In genomic region chr10:98357208-98357836, GRCh38 we compare ENCODE assay signal across 20 cellular contexts. TPM values are rescaled to one million over a fixed set of nuclear protein-coding genes. Genes with fewer than 3 reads are reported as not detected.
A peak's percentile ranks its signal among the peaks of the same experiment; 100 is the strongest.
DNase-seq lines count a peak whose midpoint lies in the region; ATAC-seq, FAIRE-seq and TF ChIP-seq lines count a peak whose summit lies in the region.
"Had no signal": no experiment of that assay in that cellular context is flagged by ENCODE, and none has a peak within 500 bp of the region (broad histone marks: within the 10 kb centered on the region; RNA-seq: fewer than 3 reads in every experiment).

No MANE protein-coding gene starts in this region.

- no peak overlapping the region for H3K4me3 Mint-ChIP-seq in activated T-cell treated with anti-CD3 and anti-CD28 coated beads, Interleukin-2, amount 50 U/mL, for 24 hours
- H3K4me3 Mint-ChIP-seq: activated CD8-positive, alpha-beta T cell treated with anti-CD3 and anti-CD28 coated beads for 36 hours; activated T-helper 17 cell treated with anti-CD3 and anti-CD28 coated beads, Interleukin-2, amount 50 U/mL, for 72 hours; CD4-positive, alpha-beta T cell had no signal

- intact Hi-C loops in left colon (cut with DNase I, micrococcal nuclease) = no loop called here

- in situ Hi-C loops in GM23248 (cut with MboI) = no loop called here
- in situ Hi-C loops in brain microvascular endothelial cell (cut with HindIII; ENCODE audit: low pct_ligation_motif_present, low sequenced_read_pairs) = no loop called here
- in situ Hi-C loops in KBM-7 (cut with MboI; ENCODE audit: low pct_unique_long_range_greater_than_20kb, low sequenced_read_pairs) = no loop called here

- H3K79me2 ChIP-seq in GM23248 (ENCODE audit: insufficient read depth) = no peaks in the 10 kb centered on the region
- H3K79me2 ChIP-seq in osteoblast (ENCODE audit: insufficient read depth, low read length) = no peaks in the 10 kb centered on the region
- H3K79me2 ChIP-seq: hepatocyte, parathyroid adenoma had no signal

- H2AFZ ChIP-seq in GM23248 (no peak overlapping the region), osteoblast (ENCODE audit: low read length) (no peak overlapping the region)
- H2AFZ ChIP-seq: hepatocyte, parathyroid adenoma had no signal

- H3K27ac Mint-ChIP-seq in activated T-cell treated with anti-CD3 and anti-CD28 coated beads, Interleukin-2, amount 50 U/mL, for 24 hours = no peak overlapping the region
- H3K27ac Mint-ChIP-seq: activated CD8-positive, alpha-beta T cell treated with anti-CD3 and anti-CD28 coated beads for 36 hours; activated T-helper 17 cell treated with anti-CD3 and anti-CD28 coated beads, Interleukin-2, amount 50 U/mL, for 72 hours; CD4-positive, alpha-beta T cell had no signal

- no peaks in the 10 kb centered on the region for H3K9me2 ChIP-seq in GM23248 (ENCODE audit: insufficient read depth)

- WGBS in GM23248 (ENCODE audit: low coverage in 1 of 2, low lambda C conversion rate in 2 of 2, missing lambda C conversion rate in 2 of 2), 2 experiments = 72 to 74% methylated on average over 5 of the region's 5 CpGs

- H3K4me2 ChIP-seq in GM23248 (ENCODE audit: unreplicated experiment) = peak overlapping the region; percentile 33
- H3K4me2 ChIP-seq in osteoblast (ENCODE audit: insufficient read depth, low read length) = peak overlapping the region; percentile 33
- H3K4me2 ChIP-seq: hepatocyte had no signal

- no peak overlapping the region for H3K27ac ChIP-seq in GM23248
- H3K27ac ChIP-seq in brain microvascular endothelial cell = no peak overlapping the region
- peak overlapping the region; percentile 45 for H3K27ac ChIP-seq in osteoblast (ENCODE audit: low read depth, low read length)
- H3K27ac ChIP-seq: colonic mucosa, hepatocyte, parathyroid adenoma, stomach, VCaP had no signal

- peaks cover 54% of the 10 kb centered on the region for H3K27me3 Mint-ChIP-seq in activated T-cell treated with anti-CD3 and anti-CD28 coated beads, Interleukin-2, amount 50 U/mL, for 24 hours

- H3K4me3 ChIP-seq in GM23248 (no peak overlapping the region), brain microvascular endothelial cell (ENCODE audit: low read depth, low read length) (no peak overlapping the region), osteoblast (ENCODE audit: insufficient read depth, low read length) (no peak overlapping the region)
- H3K4me3 ChIP-seq: colonic mucosa, hepatocyte, stomach had no signal

- TF ChIP-seq CTCF in brain microvascular endothelial cell (IDR thresholded peaks at IDR 0.05; ENCODE audit: low read depth, low read length, missing control alignments) (no peak), osteoblast (IDR thresholded peaks at IDR 0.05; ENCODE audit: extremely low read depth, low read depth, low read length) (no peak)

- H3K36me3 Mint-ChIP-seq in activated T-cell treated with anti-CD3 and anti-CD28 coated beads, Interleukin-2, amount 50 U/mL, for 24 hours (ENCODE audit: low read depth) = no peaks in the 10 kb centered on the region

- H4K20me1 ChIP-seq in GM23248 (ENCODE audit: insufficient read depth) (no peaks in the 10 kb centered on the region), osteoblast (ENCODE audit: insufficient read depth, low read length) (no peaks in the 10 kb centered on the region)

- DNase-seq in GM23248 = peak; percentile 83
- DNase-seq in NCI-H2081 (lab: John Stamatoyannopoulos, UW) = peak; percentile 47 to 76
- DNase-seq in brain microvascular endothelial cell = peak; percentile 50
- DNase-seq in osteoblast (ENCODE audit: insufficient read length, low spot score, missing footprints) = no peak
- no peak for DNase-seq in RCC 7860 (ENCODE audit: low spot score)
- DNase-seq in activated T-cell treated with anti-CD3 and anti-CD28 coated beads, Interleukin-2, amount 50 U/mL, for 24 hours = no peak
- DNase-seq in KBM-7 = no peak
- no peak for DNase-seq in left colon
- DNase-seq: activated CD8-positive, alpha-beta T cell treated with anti-CD3 and anti-CD28 coated beads for 36 hours; amygdala; CD4-positive, alpha-beta T cell; colonic mucosa; NCI-H446 treated with DMSO at 0.1 percent for 48 hours; stimulated activated CD4-positive, alpha-beta T cell treated with anti-CD3 and anti-CD28 coated beads, Interleukin-12 subunit alpha, Interleukin-12 subunit beta, amount 100 ng/mL, for 4 hours; stomach had no signal

- H3F3A ChIP-seq in GM23248 (ENCODE audit: insufficient read depth) = peaks cover 16% of the 10 kb centered on the region; the same call in 1 of the 2 replicates

- H3K36me3 ChIP-seq in GM23248 (ENCODE audit: low read depth) (no peaks in the 10 kb centered on the region), brain microvascular endothelial cell (replicated peaks) (no peaks in the 10 kb centered on the region), osteoblast (ENCODE audit: insufficient read depth, low read length) (no peaks in the 10 kb centered on the region)
- H3K36me3 ChIP-seq: colonic mucosa, stomach had no signal

- no peak for FAIRE-seq in RCC 7860 (lab: Jason Lieb, UNC)
- FAIRE-seq: G401.6 had no signal

- H3K4me1 ChIP-seq in GM23248 (ENCODE audit: insufficient read depth) = peaks cover 24% of the 10 kb centered on the region
- H3K4me1 ChIP-seq in osteoblast (ENCODE audit: insufficient read depth, low read length) = peaks cover 26% of the 10 kb centered on the region
- H3K4me1 ChIP-seq: colonic mucosa, parathyroid adenoma had no signal

- peaks cover 8% of the 10 kb centered on the region for H3K4me1 Mint-ChIP-seq in activated T-cell treated with anti-CD3 and anti-CD28 coated beads, Interleukin-2, amount 50 U/mL, for 24 hours (ENCODE audit: low read depth)

- no peak for ATAC-seq in left colon
- ATAC-seq: activated CD8-positive, alpha-beta T cell treated with anti-CD3 and anti-CD28 coated beads for 36 hours; activated T-helper 17 cell treated with anti-CD3 and anti-CD28 coated beads, Interleukin-2, amount 50 U/mL, for 72 hours had no signal

- H3K9me3 ChIP-seq in GM23248 (ENCODE audit: low read depth) = no peaks in the 10 kb centered on the region
- H3K9me3 ChIP-seq in osteoblast (ENCODE audit: low read depth, low read length) = no peaks in the 10 kb centered on the region
- H3K9me3 ChIP-seq: colonic mucosa, stomach had no signal

- no peaks in the 10 kb centered on the region for H3K27me3 ChIP-seq in GM23248 (replicated peaks; ENCODE audit: insufficient read depth)
- no peaks in the 10 kb centered on the region for H3K27me3 ChIP-seq in brain microvascular endothelial cell (replicated peaks)
- no peaks in the 10 kb centered on the region for H3K27me3 ChIP-seq in osteoblast (ENCODE audit: insufficient read depth, low read length)
- H3K27me3 ChIP-seq: colonic mucosa, hepatocyte had no signal

- H3K9ac ChIP-seq in GM23248 = no peak overlapping the region
- H3K9ac ChIP-seq: parathyroid adenoma had no signal

- H3K9me3 Mint-ChIP-seq in activated T-cell treated with anti-CD3 and anti-CD28 coated beads, Interleukin-2, amount 50 U/mL, for 24 hours = no peaks in the 10 kb centered on the region
- H3K9me3 Mint-ChIP-seq: activated CD8-positive, alpha-beta T cell treated with anti-CD3 and anti-CD28 coated beads for 36 hours; activated T-helper 17 cell treated with anti-CD3 and anti-CD28 coated beads, Interleukin-2, amount 50 U/mL, for 72 hours; CD4-positive, alpha-beta T cell had no signal

RNA-seq across cellular contexts. Expression of gene PYROXD2, which starts 57.7 kb away (rescaled TPM):
- total RNA-seq in GM23248 (2014; rRNA removed; shearing (Covaris generic)) = 13.8 and 14.0 TPM in 2 replicates
- polyA plus RNA-seq in GM23248 (2016; fragmentation: Nextera tagmentation; extraction: Ambion mirVana) = 12.0 and 12.1 TPM in 2 replicates
- total RNA-seq in osteoblast (11.6 and 12.4 TPM in 2 replicates), left colon (10 to 100 TPM in 1 of 2 donors, 1 to 10 TPM in 1; 6.0 to 13.4 TPM)

Comparison
In these comparisons a context has a peak if more than half of its experiments do, and no peak if none do; other contexts are left out.
1. DNase-seq: peak in GM23248 (single experiment), NCI-H2081 (2 of 2) and brain microvascular endothelial cell (single experiment); none in osteoblast (single experiment), RCC 7860 (single experiment), activated T-cell treated with anti-CD3 and anti-CD28 coated beads, Interleukin-2, amount 50 U/mL, for 24 hours (single experiment), KBM-7 (single experiment) and left colon (0 of 2).